In genomic region chr2:173288561-173288960, GRCh38 we compare ENCODE assay signal across 14 cellular contexts.
A peak's percentile ranks its signal among the peaks of the same experiment; 100 is the strongest.
DNase-seq lines count a peak whose midpoint lies in the region; ATAC-seq, FAIRE-seq and TF ChIP-seq lines count a peak whose summit lies in the region.
"Had no signal": no experiment of that assay in that cellular context is flagged by ENCODE, and none has a peak within 500 bp of the region (broad histone marks: within the 10 kb centered on the region; RNA-seq: fewer than 3 reads in every experiment).

No MANE protein-coding gene starts in this region.

- 72 to 82% methylated on average over 3 of the region's 3 CpGs for WGBS in pancreas, 2 donors

- H3K36me3 ChIP-seq in RWPE2 (ENCODE audit: low read depth) (no peaks in the 10 kb centered on the region), vagina (no peaks in the 10 kb centered on the region), WERI-Rb-1 (no peaks in the 10 kb centered on the region), pancreas (no peaks in the 10 kb centered on the region), uterus (no peaks in the 10 kb centered on the region)

- ATAC-seq in RWPE2 (ENCODE audit: low read depth) (peak; percentile 90), pancreas (no peak)
- ATAC-seq: sciatic nerve had no signal

- TF ChIP-seq CTCF in RWPE2 (IDR thresholded peaks at IDR 0.05; ENCODE audit: poor library complexity, severe bottlenecking) (no peak), fibroblast of pulmonary artery (IDR thresholded peaks at IDR 0.05; ENCODE audit: low read length, missing control alignments) (no peak), vagina (IDR thresholded peaks at IDR 0.05) (no peak), WERI-Rb-1 (IDR thresholded peaks at IDR 0.05; ENCODE audit: low read depth, low read length) (no peak), pancreas (IDR thresholded peaks at IDR 0.05) (no peak), uterus (IDR thresholded peaks at IDR 0.05) (no peak)

- TF ChIP-seq POLR2A in vagina (IDR thresholded peaks at IDR 0.05) (no peak), uterus (IDR thresholded peaks at IDR 0.05) (no peak)

- H3K27me3 ChIP-seq in RWPE2 (ENCODE audit: insufficient read depth, poor library complexity, severe bottlenecking) (no peaks in the 10 kb centered on the region), vagina (no peaks in the 10 kb centered on the region), WERI-Rb-1 (ENCODE audit: insufficient read depth, low read depth, severe bottlenecking) (no peaks in the 10 kb centered on the region), pancreas (no peaks in the 10 kb centered on the region), uterus (no peaks in the 10 kb centered on the region)

- H3K4me3 ChIP-seq in RWPE2 (ENCODE audit: severe bottlenecking) = no peak overlapping the region
- no peak overlapping the region for H3K4me3 ChIP-seq in fibroblast of pulmonary artery (replicated peaks; ENCODE audit: low read depth, low read length)
- H3K4me3 ChIP-seq in vagina = no peak overlapping the region
- H3K4me3 ChIP-seq in WERI-Rb-1 (ENCODE audit: low read depth, low read length) = no peak overlapping the region
- no peak overlapping the region for H3K4me3 ChIP-seq in pancreas
- H3K4me3 ChIP-seq in uterus = no peak overlapping the region

- H3K9me3 ChIP-seq in RWPE2 (ENCODE audit: severe bottlenecking) = no peaks in the 10 kb centered on the region
- no peaks in the 10 kb centered on the region for H3K9me3 ChIP-seq in vagina
- H3K9me3 ChIP-seq in WERI-Rb-1 (ENCODE audit: severe bottlenecking) = peaks cover 4% of the 10 kb centered on the region
- no peaks in the 10 kb centered on the region for H3K9me3 ChIP-seq in pancreas
- no peaks in the 10 kb centered on the region for H3K9me3 ChIP-seq in uterus

- no peaks in the 10 kb centered on the region for H3K4me1 ChIP-seq in RWPE2 (ENCODE audit: insufficient read depth, poor library complexity, severe bottlenecking)
- H3K4me1 ChIP-seq in vagina = no peaks in the 10 kb centered on the region
- peaks cover 0 to 5% (median 0%) of the 10 kb centered on the region in 3 donors for H3K4me1 ChIP-seq in pancreas
- H3K4me1 ChIP-seq in uterus = no peaks in the 10 kb centered on the region

- DNase-seq in stimulated activated CD4-positive, alpha-beta T cell treated with anti-CD3 and anti-CD28 coated beads, Interleukin-1b, Interleukin-23, amount 100 ng/mL, for 48 hours = peak; percentile 48
- no peak for DNase-seq in stimulated activated CD4-positive, alpha-beta T cell treated with anti-CD3 and anti-CD28 coated beads, Interleukin-4, amount 100 ng/mL, for 1 hour
- DNase-seq in RWPE2 (ENCODE audit: low spot score) (no peak), fibroblast of pulmonary artery (ENCODE audit: low read depth) (peak; percentile 35), vagina (ENCODE audit: extremely low spot score in 2 of 2) (no peak), WERI-Rb-1 (no peak), pancreas (no peak), uterus (no peak)
- DNase-seq: CD4-positive, alpha-beta T cell; central memory CD4-positive, alpha-beta T cell; islet precursor cell; naive B cell; NCI-H2081 treated with DMSO at 0.1 percent for 48 hours had no signal

- intact Hi-C loops in vagina (cut with DNase I) (no loop called here), pancreas (cut with DNase I) (no loop called here), uterus (cut with DNase I; ENCODE audit: low total_unique reads) (no loop called here)

- no peak for FAIRE-seq in pancreas (lab: Jason Lieb, UNC)

- H3K27ac ChIP-seq in RWPE2 (ENCODE audit: poor library complexity, severe bottlenecking) = no peak overlapping the region
- H3K27ac ChIP-seq in vagina = peak overlapping the region; percentile 66
- H3K27ac ChIP-seq in WERI-Rb-1 = no peak overlapping the region
- H3K27ac ChIP-seq in pancreas = no peak overlapping the region
- H3K27ac ChIP-seq in uterus = no peak overlapping the region

Comparison
In these comparisons a context has a peak if more than half of its experiments do, and no peak if none do; other contexts are left out.
1. DNase-seq: peak in stimulated activated CD4-positive, alpha-beta T cell treated with anti-CD3 and anti-CD28 coated beads, Interleukin-1b, Interleukin-23, amount 100 ng/mL, for 48 hours (single experiment) and fibroblast of pulmonary artery (single experiment); none in stimulated activated CD4-positive, alpha-beta T cell treated with anti-CD3 and anti-CD28 coated beads, Interleukin-4, amount 100 ng/mL, for 1 hour (single experiment), RWPE2 (single experiment), vagina (0 of 2), WERI-Rb-1 (single experiment), pancreas (0 of 6) and uterus (0 of 2).